1 cellular context compared by ENCODE assay signal in genomic region chr10:69385454-69386350, GRCh38.
TF ChIP-seq lines count a peak whose summit lies in the region.

No MANE protein-coding gene starts in this region.

TF ChIP-seq in GM23338, 12 proteins besides CTCF, POLR2A, EP300 and RAD21 (continued from another document):
- TF ChIP-seq EZH2 (IDR thresholded peaks at IDR 0.05; ENCODE audit: low read depth, unreplicated experiment): no peak
- TF ChIP-seq STAT1 (IDR thresholded peaks at IDR 0.05; ENCODE audit: unreplicated experiment): no peak
- no peak for TF ChIP-seq ZNF114 (CRISPR knock-in tag; IDR thresholded peaks at IDR 0.05)
- no peak for TF ChIP-seq ZNF331 (CRISPR knock-in tag; IDR thresholded peaks at IDR 0.05; ENCODE audit: low read depth)
- no peak for TF ChIP-seq POLR2AphosphoS5 (IDR thresholded peaks at IDR 0.05; ENCODE audit: low read depth)
- no peak for TF ChIP-seq NANOG (IDR thresholded peaks at IDR 0.05; ENCODE audit: borderline replicate concordance)
- no peak for TF ChIP-seq CREB1 (CRISPR knock-in tag; IDR thresholded peaks at IDR 0.05; ENCODE audit: low read depth)
- TF ChIP-seq JUNB (IDR thresholded peaks at IDR 0.05; ENCODE audit: unreplicated experiment): no peak
- no peak for TF ChIP-seq ETS1 (IDR thresholded peaks at IDR 0.05)
- no peak for TF ChIP-seq ZNF462 (CRISPR knock-in tag; IDR thresholded peaks at IDR 0.05)
